2 cellular contexts compared by ENCODE assay signal in genomic region chr19:55010561-55010960, GRCh38. TPM values are rescaled to one million over a fixed set of nuclear protein-coding genes. Genes with fewer than 3 reads are reported as not detected.
"Had no signal": no experiment of that assay in that cellular context is flagged by ENCODE, and none has a peak within 500 bp of the region (broad histone marks: within the 10 kb centered on the region; RNA-seq: fewer than 3 reads in every experiment).

No MANE protein-coding gene starts in this region.

RNA-seq across cellular contexts. Expression of gene GP6, which starts 27.5 kb away (rescaled TPM):
- total RNA-seq: HepG2 had no signal

RNA-seq across cellular contexts. Expression of gene NLRP2, which starts 44.4 kb away (rescaled TPM):
- total RNA-seq: HepG2, HT-29 had no signal
- polyA plus RNA-seq: HepG2 had no signal
